Comparison of ENCODE assay signal across 1 cellular context in the genomic region with DNA sequence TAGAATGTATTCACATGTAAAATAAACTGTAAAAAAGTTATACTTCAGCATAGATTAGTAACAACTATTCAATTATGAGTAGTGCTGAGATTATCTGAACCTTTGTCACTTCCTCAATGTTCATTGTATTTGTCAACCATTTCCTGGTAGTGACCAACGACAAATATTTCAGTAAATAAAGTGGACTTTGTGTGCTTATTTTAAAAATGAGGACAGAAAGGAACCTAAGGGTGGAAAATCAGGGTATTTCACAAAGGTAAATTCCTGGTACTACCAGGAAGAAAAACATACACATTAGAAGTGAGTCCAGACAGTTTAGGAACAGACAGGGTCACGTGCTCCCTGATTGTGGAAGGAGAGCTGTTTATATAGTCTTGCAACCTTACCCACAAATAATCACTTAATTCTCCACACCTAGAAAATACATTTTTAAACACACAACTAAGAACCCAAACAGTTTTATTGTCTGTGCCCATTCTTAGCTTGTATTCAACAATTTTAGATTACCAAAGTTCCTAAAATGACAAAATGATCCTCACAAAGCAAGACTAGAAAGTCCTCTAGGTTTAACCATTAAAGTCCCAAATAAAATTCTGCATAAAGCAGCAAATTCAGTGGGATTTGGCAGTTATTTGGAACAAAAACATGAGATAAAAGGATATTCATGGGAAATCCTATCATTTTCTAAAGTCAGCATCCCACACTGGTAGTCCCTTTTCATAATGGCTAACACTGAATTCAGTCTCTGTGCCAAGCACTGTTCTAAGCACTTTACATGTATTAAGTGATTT.
TF ChIP-seq lines count a peak whose summit lies in the region.

No MANE protein-coding gene starts in this region.

TF ChIP-seq in HepG2, 621 proteins besides CTCF, POLR2A, EP300 and RAD21 (continued from another document):
- TF ChIP-seq SOX13 (IDR thresholded peaks at IDR 0.05) (no peak), SOX13 (CRISPR knock-in tag; conservative IDR thresholded peaks at IDR 0.05 in 1 of 2, IDR thresholded peaks at IDR 0.05 in 1 of 2) (peak in 1 of 2 experiments; percentile 8; a peak in 1 of 4 replicates), ZFP37 (CRISPR knock-in tag; IDR thresholded peaks at IDR 0.05; ENCODE audit: borderline replicate concordance) (no peak), GFI1 (CRISPR knock-in tag; IDR thresholded peaks at IDR 0.05; ENCODE audit: borderline replicate concordance) (peak; percentile 55; the same call in 1 of the 2 replicates), SALL1 (CRISPR knock-in tag; IDR thresholded peaks at IDR 0.05) (no peak), SNAPC2 (CRISPR knock-in tag; IDR thresholded peaks at IDR 0.05) (no peak), ZNF652 (CRISPR knock-in tag; IDR thresholded peaks at IDR 0.05; ENCODE audit: borderline replicate concordance, low read depth) (peak; percentile 79; the same call in 1 of the 2 replicates)
